22 cellular contexts compared by ENCODE assay signal in genomic region chr2:105689484-105689883, GRCh38.
"Had no signal": no experiment of that assay in that cellular context is flagged by ENCODE, and none has a peak within 500 bp of the region (broad histone marks: within the 10 kb centered on the region; RNA-seq: fewer than 3 reads in every experiment).

No MANE protein-coding gene starts in this region.

- H3K79me2 ChIP-seq: hepatocyte had no signal

- H3K27me3 Mint-ChIP-seq: stimulated activated naive CD8-positive, alpha-beta T cell treated with anti-CD3 and anti-CD28 coated beads, Interleukin-15, amount 100 ng/mL, for 72 hours; type B pancreatic cell had no signal

- H3K4me3 Mint-ChIP-seq: naive thymus-derived CD4-positive, alpha-beta T cell; nephron; stimulated activated effector memory CD8-positive, alpha-beta T cell treated with anti-CD3 and anti-CD28 coated beads, Interleukin-12 subunit alpha, Interleukin-12 subunit beta, amount 100 ng/mL, for 72 hours; stimulated activated naive CD8-positive, alpha-beta T cell treated with anti-CD3 and anti-CD28 coated beads, Interleukin-15, amount 100 ng/mL, for 72 hours; type B pancreatic cell had no signal

- H3K27me3 ChIP-seq: hepatocyte, ovary, sigmoid colon, spleen, tibial nerve, uterus had no signal

- H3K36me3 ChIP-seq: left ventricle myocardium inferior, ovary, prostate gland, sigmoid colon, spleen, tibial nerve, uterus had no signal

- H3K4me1 ChIP-seq: left ventricle myocardium inferior, prostate gland, sigmoid colon, uterus had no signal

- H3K27ac ChIP-seq: hepatocyte, left ventricle myocardium inferior, ovary, prostate gland, sigmoid colon, spleen, tibial nerve, uterus had no signal

- FAIRE-seq: small intestine had no signal

- DNase-seq: left ventricle myocardium inferior; midbrain; mucosa of descending colon; naive thymus-derived CD4-positive, alpha-beta T cell; ovary; retina; sigmoid colon; small intestine; spleen; stimulated activated CD4-positive, alpha-beta T cell treated with anti-CD3 and anti-CD28 coated beads, Interleukin-4, amount 100 ng/mL, for 24 hours; stimulated activated naive CD4-positive, alpha-beta T cell treated with Interleukin-2 at 50 U/mL for 16 hours; stimulated activated naive CD8-positive, alpha-beta T cell treated with anti-CD3 and anti-CD28 coated beads, Interleukin-15, amount 100 ng/mL, for 72 hours; substantia nigra; uterus had no signal

- H3K9me3 ChIP-seq: left ventricle myocardium inferior, mucosa of descending colon, ovary, prostate gland, sigmoid colon, spleen, tibial nerve, uterus had no signal

- H3K27ac Mint-ChIP-seq: nephron; stimulated activated effector memory CD8-positive, alpha-beta T cell treated with anti-CD3 and anti-CD28 coated beads, Interleukin-12 subunit alpha, Interleukin-12 subunit beta, amount 100 ng/mL, for 72 hours; stimulated activated naive CD8-positive, alpha-beta T cell treated with anti-CD3 and anti-CD28 coated beads, Interleukin-15, amount 100 ng/mL, for 72 hours; type B pancreatic cell had no signal

- H3K4me3 ChIP-seq: hepatocyte, left ventricle myocardium inferior, lung, mucosa of descending colon, ovary, prostate gland, sigmoid colon, spleen, tibial nerve, uterus had no signal

- H3K4me1 Mint-ChIP-seq: nephron; stimulated activated effector memory CD8-positive, alpha-beta T cell treated with anti-CD3 and anti-CD28 coated beads, Interleukin-12 subunit alpha, Interleukin-12 subunit beta, amount 100 ng/mL, for 72 hours; stimulated activated naive CD8-positive, alpha-beta T cell treated with anti-CD3 and anti-CD28 coated beads, Interleukin-15, amount 100 ng/mL, for 72 hours had no signal

- H3K36me3 Mint-ChIP-seq: stimulated activated effector memory CD8-positive, alpha-beta T cell treated with anti-CD3 and anti-CD28 coated beads, Interleukin-12 subunit alpha, Interleukin-12 subunit beta, amount 100 ng/mL, for 72 hours; type B pancreatic cell had no signal

- H3K9me3 Mint-ChIP-seq: stimulated activated effector memory CD8-positive, alpha-beta T cell treated with anti-CD3 and anti-CD28 coated beads, Interleukin-12 subunit alpha, Interleukin-12 subunit beta, amount 100 ng/mL, for 72 hours; type B pancreatic cell had no signal

- H2AFZ ChIP-seq: hepatocyte had no signal

- H3K4me2 ChIP-seq: hepatocyte had no signal

- ATAC-seq: mucosa of descending colon; naive thymus-derived CD4-positive, alpha-beta T cell; right cardiac atrium; stimulated activated effector memory CD8-positive, alpha-beta T cell treated with anti-CD3 and anti-CD28 coated beads, Interleukin-12 subunit alpha, Interleukin-12 subunit beta, amount 100 ng/mL, for 72 hours; stimulated activated naive CD8-positive, alpha-beta T cell treated with anti-CD3 and anti-CD28 coated beads, Interleukin-15, amount 100 ng/mL, for 72 hours had no signal
